ENCODE assay signal across 1 cellular context in genomic region chr9:133478851-133479711, GRCh38.
TF ChIP-seq lines count a peak whose summit lies in the region.

TSS of gene SLC2A6 (minus strand) at chr9:133479099. CDS start at chr9:133479059, 40 bp downstream.

TF ChIP-seq in WTC11, 78 proteins besides CTCF, POLR2A, EP300 and RAD21 (continued from another document):
- TF ChIP-seq ARID4B (CRISPR knock-in tag; IDR thresholded peaks at IDR 0.05; ENCODE audit: borderline replicate concordance), result peak; percentile 86; the same call in 1 of the 2 replicates
